1 cellular context compared by ENCODE assay signal in genomic region chr1:160109686-160110085, GRCh38.
TF ChIP-seq lines count a peak whose summit lies in the region.

No MANE protein-coding gene starts in this region.

TF ChIP-seq in HepG2, 621 proteins besides CTCF, POLR2A, EP300 and RAD21:
- TF ChIP-seq SOX5 (CRISPR knock-in tag; IDR thresholded peaks at IDR 0.05; ENCODE audit: borderline replicate concordance) (peak; percentile 6; the same call in 1 of the 2 replicates), ZNF562 (CRISPR knock-in tag; IDR thresholded peaks at IDR 0.05; ENCODE audit: borderline replicate concordance) (no peak), LCORL (IDR thresholded peaks at IDR 0.05) (no peak), LCORL (CRISPR knock-in tag; IDR thresholded peaks at IDR 0.05) (0 out of 2 replicates have a peak, but pooled peaks have one; percentile 2), MATR3 (CRISPR knock-in tag; IDR thresholded peaks at IDR 0.05) (no peak), ZNF605 (CRISPR knock-in tag; IDR thresholded peaks at IDR 0.05) (peak; percentile 32; the same call in 1 of the 2 replicates), TEAD3 (CRISPR knock-in tag; optimal IDR thresholded peaks at IDR 0.05; ENCODE audit: borderline replicate concordance) (peak; percentile 39), ZBTB2 (CRISPR knock-in tag; IDR thresholded peaks at IDR 0.05; ENCODE audit: low read depth) (no peak), ZMYM2 (CRISPR knock-in tag; IDR thresholded peaks at IDR 0.05) (no peak)
- TF ChIP-seq, protein P1, sequence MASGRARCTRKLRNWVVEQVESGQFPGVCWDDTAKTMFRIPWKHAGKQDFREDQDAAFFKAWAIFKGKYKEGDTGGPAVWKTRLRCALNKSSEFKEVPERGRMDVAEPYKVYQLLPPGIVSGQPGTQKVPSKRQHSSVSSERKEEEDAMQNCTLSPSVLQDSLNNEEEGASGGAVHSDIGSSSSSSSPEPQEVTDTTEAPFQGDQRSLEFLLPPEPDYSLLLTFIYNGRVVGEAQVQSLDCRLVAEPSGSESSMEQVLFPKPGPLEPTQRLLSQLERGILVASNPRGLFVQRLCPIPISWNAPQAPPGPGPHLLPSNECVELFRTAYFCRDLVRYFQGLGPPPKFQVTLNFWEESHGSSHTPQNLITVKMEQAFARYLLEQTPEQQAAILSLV (CRISPR knock-in tag; IDR thresholded peaks at IDR 0.05; ENCODE audit: borderline replicate concordance), result 0 out of 2 replicates have a peak, but pooled peaks have one; percentile 40
